1 cellular context compared by ENCODE assay signal in the genomic region with DNA sequence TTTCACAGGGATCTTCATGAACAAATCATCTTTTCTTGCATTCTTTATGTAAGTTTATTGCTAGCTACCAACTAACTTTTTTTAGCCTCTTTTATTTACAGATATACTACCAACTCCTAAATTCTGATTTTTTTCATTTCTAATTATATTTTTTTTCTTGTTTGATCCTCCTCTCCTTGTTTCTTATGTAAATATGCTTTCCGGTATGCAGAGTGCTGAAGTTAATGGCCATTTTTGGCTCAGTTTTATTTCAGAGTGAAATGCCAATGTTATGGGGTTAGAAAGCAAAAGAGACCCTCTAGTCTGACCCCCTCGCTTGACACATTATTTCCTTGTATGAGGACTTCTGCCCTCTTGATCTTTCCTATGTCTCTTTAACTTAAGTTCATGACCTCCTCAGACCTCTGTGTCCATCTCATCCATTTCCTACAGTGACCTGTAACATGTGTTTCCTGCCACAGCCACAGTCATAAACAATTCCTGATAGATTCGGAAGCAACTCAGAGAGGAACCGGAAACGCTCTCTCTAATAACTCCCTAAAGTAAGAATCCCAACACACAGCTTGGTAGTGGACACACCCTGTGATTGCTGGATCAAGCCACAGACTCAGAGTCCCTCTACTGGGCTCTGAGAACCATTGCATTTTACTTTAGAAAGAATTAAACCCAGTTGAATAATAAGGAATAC.
TF ChIP-seq lines count a peak whose summit lies in the region.

No MANE protein-coding gene starts in this region.

TF ChIP-seq in GM23338, 12 proteins besides CTCF, POLR2A, EP300 and RAD21 (continued from another document):
- TF ChIP-seq ZNF114 (CRISPR knock-in tag; IDR thresholded peaks at IDR 0.05) (no peak), STAT1 (IDR thresholded peaks at IDR 0.05; ENCODE audit: unreplicated experiment) (no peak)
